Comparison of ENCODE assay signal across 8 cellular contexts in the genomic region with DNA sequence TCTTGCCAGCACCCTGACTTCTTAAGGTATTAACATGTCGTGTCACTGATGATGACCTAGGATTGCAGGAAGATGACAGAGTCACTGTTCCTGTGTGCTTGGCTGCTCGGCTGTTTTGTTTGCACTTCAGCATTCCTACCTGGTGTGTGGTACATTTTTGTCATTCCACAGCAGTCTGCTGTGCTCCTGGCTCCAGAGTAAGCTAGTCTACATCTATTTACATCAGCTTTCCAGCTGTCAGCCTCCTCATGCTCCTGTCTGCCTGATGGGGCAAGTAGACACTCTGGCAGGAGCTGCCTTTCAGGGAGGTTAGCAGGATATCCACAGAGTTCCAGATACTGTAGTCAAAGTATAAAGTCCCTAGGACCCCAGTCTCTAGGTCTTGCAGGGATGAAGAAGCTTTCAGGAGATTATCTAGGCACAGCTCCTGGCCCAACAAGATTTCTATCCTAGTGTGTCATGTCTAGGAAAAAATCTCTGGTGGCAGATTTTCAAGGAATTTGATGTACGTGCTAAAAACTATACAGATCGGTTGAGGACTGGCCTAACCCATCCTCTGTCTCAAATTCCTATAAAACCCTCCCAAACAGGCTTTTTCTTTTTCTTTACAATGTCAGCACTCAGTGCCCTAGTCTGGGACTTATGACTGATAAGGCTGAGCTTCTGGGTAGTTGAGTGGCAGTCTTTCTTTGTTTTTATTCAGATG. TPM values are rescaled to one million over a fixed set of nuclear protein-coding genes. Genes with fewer than 3 reads are reported as not detected.
DNase-seq lines count a peak whose midpoint lies in the region; ATAC-seq lines count a peak whose summit lies in the region.

No MANE protein-coding gene starts in this region.

- peak overlapping the region; percentile 98 for H3K27ac ChIP-seq in epithelial cell of prostate

- H3K27me3 ChIP-seq in mucosa of stomach (ENCODE audit: control insufficient read depth, insufficient read depth, low read length) = no peaks in the 10 kb centered on the region

- H3K36me3 ChIP-seq in mucosa of stomach (ENCODE audit: control insufficient read depth, insufficient read depth, low read length) = no peaks in the 10 kb centered on the region

- no peak for ATAC-seq in HG03521 (IDR thresholded peaks at IDR 0.05; ENCODE audit: unreplicated experiment)

- H3K4me3 ChIP-seq in mucosa of stomach (ENCODE audit: low read length) = no peak overlapping the region

- no peaks in the 10 kb centered on the region for H3K9me3 ChIP-seq in mucosa of stomach (ENCODE audit: control insufficient read depth, low read length)

- peak overlapping the region; percentile 7 for H3K9ac ChIP-seq in mucosa of stomach (ENCODE audit: low read length)

- peaks cover 23% of the 10 kb centered on the region for H3K4me1 ChIP-seq in mucosa of stomach (ENCODE audit: control insufficient read depth, insufficient read depth, low read length)

- peak; percentile 97 for DNase-seq in ACHN
- DNase-seq in NCI-H460 (ENCODE audit: extremely low read depth, low read depth) = peak; percentile 79
- peak; percentile 70 for DNase-seq in epithelial cell of prostate (ENCODE audit: low read depth, low spot score)
- no peak for DNase-seq in stimulated activated CD8-positive, alpha-beta memory T cell treated with anti-CD3 and anti-CD28 coated beads, Interleukin-4, amount 100 ng/mL, for 48 hours
- no peak for DNase-seq in stimulated activated naive CD4-positive, alpha-beta T cell treated with Interleukin-2 at 50 U/mL for 16 hours (lab: John Stamatoyannopoulos, UW)
- no peak for DNase-seq in globus pallidus (ENCODE audit: low spot score)

- in situ Hi-C loops in ACHN (cut with HindIII; ENCODE audit: low pct_ligation_motif_present, low pct_unique_long_range_greater_than_20kb, low sequenced_read_pairs) = no loop called here

RNA-seq across cellular contexts. Expression of gene RUSC2, which starts 28.5 kb away (rescaled TPM):
- 10.1 and 10.9 TPM in 2 replicates for total RNA-seq in NCI-H460 (2014; rRNA removed; shearing (Covaris generic))
- 11.8 and 15.7 TPM in 2 replicates for polyA plus RNA-seq in NCI-H460 (2014; cell fraction: nucleus; rRNA removed)

Comparison
In these comparisons a context has a peak if more than half of its experiments do, and no peak if none do; other contexts are left out.
1. DNase-seq: peak in ACHN (single experiment), NCI-H460 (single experiment) and epithelial cell of prostate (single experiment); none in stimulated activated CD8-positive, alpha-beta memory T cell treated with anti-CD3 and anti-CD28 coated beads, Interleukin-4, amount 100 ng/mL, for 48 hours (single experiment), stimulated activated naive CD4-positive, alpha-beta T cell treated with Interleukin-2 at 50 U/mL for 16 hours (single experiment) and globus pallidus (single experiment).